12 cellular contexts compared by ENCODE assay signal in genomic region chr18:58176915-58177717, GRCh38.
A peak's percentile ranks its signal among the peaks of the same experiment; 100 is the strongest.
DNase-seq lines count a peak whose midpoint lies in the region; FAIRE-seq and TF ChIP-seq lines count a peak whose summit lies in the region.
"Had no signal": no experiment of that assay in that cellular context is flagged by ENCODE, and none has a peak within 500 bp of the region (broad histone marks: within the 10 kb centered on the region; RNA-seq: fewer than 3 reads in every experiment).

No MANE protein-coding gene starts in this region.

- H3K4me3 ChIP-seq in bronchial epithelial cell (ENCODE audit: low read depth, low read length) (no peak overlapping the region), HAP-1 (no peak overlapping the region)

- peaks cover 1% of the 10 kb centered on the region for H3K36me3 Mint-ChIP-seq in mesothelial cell of epicardium
- H3K36me3 Mint-ChIP-seq in activated naive CD4-positive, alpha-beta T cell treated with anti-CD3 and anti-CD28 coated beads, Interleukin-2, amount 10 ng/mL, durations not matched to agents 7 days and 5 days: no peaks in the 10 kb centered on the region
- H3K36me3 Mint-ChIP-seq: CD8-positive, alpha-beta T cell had no signal

- no peaks in the 10 kb centered on the region for H3K27me3 Mint-ChIP-seq in mesothelial cell of epicardium (ENCODE audit: low read depth)
- peaks cover 15% of the 10 kb centered on the region for H3K27me3 Mint-ChIP-seq in activated naive CD4-positive, alpha-beta T cell treated with anti-CD3 and anti-CD28 coated beads, Interleukin-2, amount 10 ng/mL, durations not matched to agents 7 days and 5 days

- H3K9me3 ChIP-seq in HAP-1: no peaks in the 10 kb centered on the region

- no peak for TF ChIP-seq CTCF in bronchial epithelial cell (IDR thresholded peaks at IDR 0.05; ENCODE audit: insufficient read depth, low read length, severe bottlenecking)
- TF ChIP-seq CTCF in mesothelial cell of epicardium (IDR thresholded peaks at IDR 0.05; ENCODE audit: unreplicated experiment): no peak

- no peaks in the 10 kb centered on the region for H3K4me1 ChIP-seq in HAP-1

- in situ Hi-C loops in HAP-1 (cut with MboI; ENCODE audit: low sequenced_read_pairs): loop anchor here (25.0 kb wide), 2 partner anchors 290 to 310 kb away; no protein-coding TSS in a partner anchor

- no peaks in the 10 kb centered on the region for H3K27me3 ChIP-seq in bronchial epithelial cell (ENCODE audit: control insufficient read depth, insufficient read depth, low read length)
- no peaks in the 10 kb centered on the region for H3K27me3 ChIP-seq in HAP-1 (ENCODE audit: low read depth)

- CTCF ChIA-PET in activated naive CD4-positive, alpha-beta T cell treated with anti-CD3 and anti-CD28 coated beads, Interleukin-2, amount 10 ng/mL, durations not matched to agents 7 days and 5 days (lab: Charles Lee): interaction anchor here (0.6 kb wide), 1 partner anchor 55 kb away, joined by 3 read pairs; no protein-coding TSS in a partner anchor

- peaks cover 59% of the 10 kb centered on the region for H3K4me1 Mint-ChIP-seq in mesothelial cell of epicardium
- no peaks in the 10 kb centered on the region for H3K4me1 Mint-ChIP-seq in activated naive CD4-positive, alpha-beta T cell treated with anti-CD3 and anti-CD28 coated beads, Interleukin-2, amount 10 ng/mL, durations not matched to agents 7 days and 5 days

- H3K9me3 Mint-ChIP-seq in mesothelial cell of epicardium: no peaks in the 10 kb centered on the region
- no peaks in the 10 kb centered on the region for H3K9me3 Mint-ChIP-seq in activated naive CD4-positive, alpha-beta T cell treated with anti-CD3 and anti-CD28 coated beads, Interleukin-2, amount 10 ng/mL, durations not matched to agents 7 days and 5 days
- H3K9me3 Mint-ChIP-seq: CD8-positive, alpha-beta T cell had no signal

- H3K36me3 ChIP-seq in bronchial epithelial cell (ENCODE audit: control insufficient read depth, insufficient read depth, low read length): no peaks in the 10 kb centered on the region
- no peaks in the 10 kb centered on the region for H3K36me3 ChIP-seq in HAP-1 (replicated peaks)

- DNase-seq in A172 (ENCODE audit: low spot score) (peak; percentile 70), HK-2 (ENCODE audit: unreplicated experiment) (peak; percentile 36), bronchial epithelial cell (ENCODE audit: low read depth) (peak; percentile 89), mesothelial cell of epicardium (ENCODE audit: low spot score in 2 of 2, unreplicated experiment in 2 of 2) (no peak), UCSD-AML1 (lab: John Stamatoyannopoulos, UW; ENCODE audit: unreplicated experiment) (no peak), HAP-1 (ENCODE audit: low spot score in 2 of 2) (no peak)
- no peak for DNase-seq in activated naive CD4-positive, alpha-beta T cell treated with anti-CD3 and anti-CD28 coated beads, Interleukin-2, amount 10 ng/mL, durations not matched to agents 7 days and 5 days
- DNase-seq in activated CD4-positive, alpha-beta T cell treated with anti-CD3 and anti-CD28 coated beads, Interleukin-2, amount 50 U/mL, for 1 hour: no peak
- DNase-seq: activated CD4-positive, CD25-positive, alpha-beta regulatory T cell treated with anti-CD3 and anti-CD28 coated beads, Interleukin-2, amount 50 U/mL, for 72 hours; CD8-positive, alpha-beta T cell; central memory CD4-positive, alpha-beta T cell; NCI-H526 treated with DMSO at 0.1 percent for 48 hours had no signal

- FAIRE-seq in bronchial epithelial cell (lab: Jason Lieb, UNC): no peak

- peak overlapping the region; percentile 96 for H3K27ac Mint-ChIP-seq in mesothelial cell of epicardium
- H3K27ac Mint-ChIP-seq in activated naive CD4-positive, alpha-beta T cell treated with anti-CD3 and anti-CD28 coated beads, Interleukin-2, amount 10 ng/mL, durations not matched to agents 7 days and 5 days: no peak overlapping the region
- H3K27ac Mint-ChIP-seq: CD8-positive, alpha-beta T cell had no signal

- no peak overlapping the region for H3K4me3 Mint-ChIP-seq in mesothelial cell of epicardium
- no peak overlapping the region for H3K4me3 Mint-ChIP-seq in activated naive CD4-positive, alpha-beta T cell treated with anti-CD3 and anti-CD28 coated beads, Interleukin-2, amount 10 ng/mL, durations not matched to agents 7 days and 5 days
- H3K4me3 Mint-ChIP-seq: CD8-positive, alpha-beta T cell had no signal

Comparison
In these comparisons a context has a peak if more than half of its experiments do, and no peak if none do; other contexts are left out.
1. DNase-seq: peak in A172 (single experiment), HK-2 (single experiment) and bronchial epithelial cell (single experiment); none in mesothelial cell of epicardium (0 of 2), UCSD-AML1 (single experiment), activated naive CD4-positive, alpha-beta T cell treated with anti-CD3 and anti-CD28 coated beads, Interleukin-2, amount 10 ng/mL, durations not matched to agents 7 days and 5 days (single experiment), HAP-1 (0 of 2) and activated CD4-positive, alpha-beta T cell treated with anti-CD3 and anti-CD28 coated beads, Interleukin-2, amount 50 U/mL, for 1 hour (single experiment).